In genomic region chr22:38260760-38261477, GRCh38 we compare ENCODE assay signal across 9 cellular contexts. TPM values are rescaled to one million over a fixed set of nuclear protein-coding genes. Genes with fewer than 3 reads are reported as not detected.
A peak's percentile ranks its signal among the peaks of the same experiment; 100 is the strongest.
DNase-seq lines count a peak whose midpoint lies in the region; ATAC-seq and TF ChIP-seq lines count a peak whose summit lies in the region.
"Had no signal": no experiment of that assay in that cellular context is flagged by ENCODE, and none has a peak within 500 bp of the region (broad histone marks: within the 10 kb centered on the region; RNA-seq: fewer than 3 reads in every experiment).

No MANE protein-coding gene starts in this region.

- ATAC-seq in lower lobe of right lung = peak in 1 of 2 donors; percentile 7

- H3K27me3 ChIP-seq in lower lobe of right lung (ENCODE audit: low read depth) (no peaks in the 10 kb centered on the region), tibial artery (no peaks in the 10 kb centered on the region)

- no peaks in the 10 kb centered on the region for H3K9me3 ChIP-seq in lower lobe of right lung
- H3K9me3 ChIP-seq in tibial artery = no peaks in the 10 kb centered on the region

- H3K36me3 Mint-ChIP-seq in activated CD4-positive, alpha-beta memory T cell treated with anti-CD3 and anti-CD28 coated beads, Interleukin-2, amount 10 ng/mL, durations not matched to agents 7 days and 5 days (ENCODE audit: low read depth) = peaks cover 5% of the 10 kb centered on the region
- H3K36me3 Mint-ChIP-seq in activated CD4-positive, alpha-beta memory T cell treated with anti-CD3 and anti-CD28 coated beads for 36 hours = no peaks in the 10 kb centered on the region

- H3K4me1 Mint-ChIP-seq in activated CD4-positive, alpha-beta memory T cell treated with anti-CD3 and anti-CD28 coated beads, Interleukin-2, amount 10 ng/mL, durations not matched to agents 7 days and 5 days = peaks cover 36% of the 10 kb centered on the region
- H3K4me1 Mint-ChIP-seq in activated CD4-positive, alpha-beta memory T cell treated with anti-CD3 and anti-CD28 coated beads for 36 hours (ENCODE audit: low read depth) = peaks cover 31% of the 10 kb centered on the region

- peak overlapping the region; percentile 28 for H3K4me3 Mint-ChIP-seq in activated CD4-positive, alpha-beta memory T cell treated with anti-CD3 and anti-CD28 coated beads, Interleukin-2, amount 10 ng/mL, durations not matched to agents 7 days and 5 days
- H3K4me3 Mint-ChIP-seq in activated CD4-positive, alpha-beta memory T cell treated with anti-CD3 and anti-CD28 coated beads for 36 hours = no peak overlapping the region

- H3K27me3 Mint-ChIP-seq in activated CD4-positive, alpha-beta memory T cell treated with anti-CD3 and anti-CD28 coated beads, Interleukin-2, amount 10 ng/mL, durations not matched to agents 7 days and 5 days = no peaks in the 10 kb centered on the region
- H3K27me3 Mint-ChIP-seq in activated CD4-positive, alpha-beta memory T cell treated with anti-CD3 and anti-CD28 coated beads for 36 hours = no peaks in the 10 kb centered on the region

- H3K27ac ChIP-seq in angular gyrus (ENCODE audit: low read depth, low read length) = peak overlapping the region; percentile 42
- H3K27ac ChIP-seq in lower lobe of right lung = peak overlapping the region; percentile 58
- H3K27ac ChIP-seq in tibial artery = peak overlapping the region; percentile 62 to 75
- H3K27ac ChIP-seq: SK-N-MC had no signal

- CTCF ChIA-PET in activated CD4-positive, alpha-beta memory T cell treated with anti-CD3 and anti-CD28 coated beads, Interleukin-2, amount 10 ng/mL, durations not matched to agents 7 days and 5 days (lab: Charles Lee) = interaction anchor here (1.1 to 1.6 kb wide), 3 partner anchors 31 to 209 kb away, joined by 3 to 4 read pairs (median 3); no protein-coding TSS in a partner anchor
- CTCF ChIA-PET in activated CD4-positive, alpha-beta memory T cell treated with anti-CD3 and anti-CD28 coated beads for 36 hours (lab: Charles Lee) = interaction anchor here (0.7 to 2.3 kb wide), 6 partner anchors 9 to 311 kb away, joined by 3 to 9 read pairs (median 4); no protein-coding TSS in a partner anchor

- H3K36me3 ChIP-seq in lower lobe of right lung (peaks cover 8% of the 10 kb centered on the region), tibial artery (peaks cover 0 to 9% (median 0%) of the 10 kb centered on the region in 3 donors)

- no peak overlapping the region for H3K4me3 ChIP-seq in lower lobe of right lung
- no peak overlapping the region for H3K4me3 ChIP-seq in tibial artery
- H3K4me3 ChIP-seq: SK-N-MC had no signal

- intact Hi-C loops in activated CD4-positive, alpha-beta memory T cell treated with anti-CD3 and anti-CD28 coated beads for 36 hours (cut with micrococcal nuclease) = no loop called here
- intact Hi-C loops in lower lobe of right lung (cut with DNase I) (no loop called here), tibial artery (cut with DNase I; ENCODE audit: low total_unique reads) (loop anchor here (5.0 kb wide), 1 partner anchor 91 kb away; no protein-coding TSS in a partner anchor)

- POLR2A ChIA-PET in activated CD4-positive, alpha-beta memory T cell treated with anti-CD3 and anti-CD28 coated beads, Interleukin-2, amount 10 ng/mL, durations not matched to agents 7 days and 5 days (lab: Charles Lee) = interaction anchor here (1.0 to 1.6 kb wide), 4 partner anchors 8 to 310 kb away, joined by 3 to 9 read pairs (median 4); partner anchors contain the start of gene TMEM184B
- POLR2A ChIA-PET in activated CD4-positive, alpha-beta memory T cell treated with anti-CD3 and anti-CD28 coated beads for 36 hours (lab: Charles Lee) = no interaction called here

- DNase-seq in activated CD4-positive, alpha-beta memory T cell treated with anti-CD3 and anti-CD28 coated beads, Interleukin-2, amount 10 ng/mL, durations not matched to agents 7 days and 5 days = no peak
- DNase-seq in activated CD4-positive, alpha-beta memory T cell treated with anti-CD3 and anti-CD28 coated beads for 36 hours = no peak
- no peak for DNase-seq in lower lobe of right lung
- no peak for DNase-seq in tibial artery
- no peak for DNase-seq in epidermal melanocyte (ENCODE audit: insufficient read length, low spot score)
- no peak for DNase-seq in COLO829 (ENCODE audit: low spot score)
- DNase-seq in DMS79 (lab: John Stamatoyannopoulos, UW) = no peak

- TF ChIP-seq CTCF in lower lobe of right lung (IDR thresholded peaks at IDR 0.05) (peak; percentile 12), tibial artery (IDR thresholded peaks at IDR 0.05) (peak in 1 of 2 experiments; percentile 25)

- no peaks in the 10 kb centered on the region for H3K9me3 Mint-ChIP-seq in activated CD4-positive, alpha-beta memory T cell treated with anti-CD3 and anti-CD28 coated beads, Interleukin-2, amount 10 ng/mL, durations not matched to agents 7 days and 5 days
- H3K9me3 Mint-ChIP-seq in activated CD4-positive, alpha-beta memory T cell treated with anti-CD3 and anti-CD28 coated beads for 36 hours = no peaks in the 10 kb centered on the region

- peaks cover 83% of the 10 kb centered on the region for H3K4me1 ChIP-seq in lower lobe of right lung
- H3K4me1 ChIP-seq in tibial artery = peaks cover 0 to 85% (median 42%) of the 10 kb centered on the region in 4 donors

- H3K27ac Mint-ChIP-seq in activated CD4-positive, alpha-beta memory T cell treated with anti-CD3 and anti-CD28 coated beads, Interleukin-2, amount 10 ng/mL, durations not matched to agents 7 days and 5 days = peak overlapping the region; percentile 70
- H3K27ac Mint-ChIP-seq in activated CD4-positive, alpha-beta memory T cell treated with anti-CD3 and anti-CD28 coated beads for 36 hours = no peak overlapping the region

RNA-seq across cellular contexts. Expression of gene TMEM184B, which starts 11.9 kb away (rescaled TPM):
- 10 to 100 TPM; 45.9 to 49.3 TPM for total RNA-seq in activated CD4-positive, alpha-beta memory T cell treated with anti-CD3 and anti-CD28 coated beads, Interleukin-2, amount 10 ng/mL, durations not matched to agents 7 days and 5 days
- total RNA-seq in activated CD4-positive, alpha-beta memory T cell treated with anti-CD3 and anti-CD28 coated beads for 36 hours = 10 to 100 TPM; 24.4 to 26.6 TPM
- 77.7 TPM for total RNA-seq in lower lobe of right lung

RNA-seq across cellular contexts. Expression of gene CSNK1E, which starts 56.3 kb away (rescaled TPM):
- total RNA-seq in activated CD4-positive, alpha-beta memory T cell treated with anti-CD3 and anti-CD28 coated beads, Interleukin-2, amount 10 ng/mL, durations not matched to agents 7 days and 5 days = 100 to 1,000 TPM in 1 of 2 experiments, 10 to 100 TPM in 1; 99.9 to 102 TPM
- 100 to 1,000 TPM; 104 to 105 TPM for total RNA-seq in activated CD4-positive, alpha-beta memory T cell treated with anti-CD3 and anti-CD28 coated beads for 36 hours
- 126 TPM for total RNA-seq in lower lobe of right lung

RNA-seq across cellular contexts. Expression of gene MAFF, which starts 59.1 kb away (rescaled TPM):
- total RNA-seq in activated CD4-positive, alpha-beta memory T cell treated with anti-CD3 and anti-CD28 coated beads, Interleukin-2, amount 10 ng/mL, durations not matched to agents 7 days and 5 days = 10 to 100 TPM; 15.3 to 16.4 TPM
- 10 to 100 TPM; 15.5 to 15.9 TPM for total RNA-seq in activated CD4-positive, alpha-beta memory T cell treated with anti-CD3 and anti-CD28 coated beads for 36 hours
- total RNA-seq in lower lobe of right lung = 41.3 TPM
